1 cellular context compared by ENCODE assay signal in the genomic region with DNA sequence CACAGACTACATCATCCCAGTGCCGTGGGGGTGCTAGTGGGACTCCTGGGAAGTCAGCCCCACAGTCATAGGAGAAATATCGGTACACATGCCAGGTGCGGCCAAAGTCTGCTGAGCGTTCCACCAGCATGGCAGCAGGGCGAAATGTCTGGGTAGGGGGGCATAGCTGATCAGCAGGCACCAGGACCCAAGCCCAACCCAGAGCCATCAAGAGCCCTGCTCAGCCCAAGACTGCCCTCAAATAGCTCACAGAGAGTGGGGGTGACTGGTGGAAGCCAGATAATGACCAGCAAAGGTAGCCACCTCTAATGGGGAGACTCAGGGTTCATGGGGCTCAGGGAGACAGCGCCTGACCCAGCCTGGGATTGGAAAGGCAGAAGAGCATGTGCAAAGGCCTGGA.
TF ChIP-seq lines count a peak whose summit lies in the region.

No MANE protein-coding gene starts in this region.

TF ChIP-seq in HepG2, 621 proteins besides CTCF, POLR2A, EP300 and RAD21:
- no peak for TF ChIP-seq ZZZ3 (CRISPR knock-in tag; IDR thresholded peaks at IDR 0.05; ENCODE audit: borderline replicate concordance)
- no peak for TF ChIP-seq ZNF552 (CRISPR knock-in tag; IDR thresholded peaks at IDR 0.05; ENCODE audit: borderline replicate concordance)
- TF ChIP-seq ATF1 (CRISPR knock-in tag; IDR thresholded peaks at IDR 0.05) = no peak
- TF ChIP-seq RBM39 (IDR thresholded peaks at IDR 0.05; ENCODE audit: low read depth, low read length, poor library complexity, severe bottlenecking) = no peak
- TF ChIP-seq ZNF772 (CRISPR knock-in tag; IDR thresholded peaks at IDR 0.05) = no peak
- TF ChIP-seq ZNF747 (CRISPR knock-in tag; IDR thresholded peaks at IDR 0.05; ENCODE audit: borderline replicate concordance) = no peak
- TF ChIP-seq, protein P1, sequence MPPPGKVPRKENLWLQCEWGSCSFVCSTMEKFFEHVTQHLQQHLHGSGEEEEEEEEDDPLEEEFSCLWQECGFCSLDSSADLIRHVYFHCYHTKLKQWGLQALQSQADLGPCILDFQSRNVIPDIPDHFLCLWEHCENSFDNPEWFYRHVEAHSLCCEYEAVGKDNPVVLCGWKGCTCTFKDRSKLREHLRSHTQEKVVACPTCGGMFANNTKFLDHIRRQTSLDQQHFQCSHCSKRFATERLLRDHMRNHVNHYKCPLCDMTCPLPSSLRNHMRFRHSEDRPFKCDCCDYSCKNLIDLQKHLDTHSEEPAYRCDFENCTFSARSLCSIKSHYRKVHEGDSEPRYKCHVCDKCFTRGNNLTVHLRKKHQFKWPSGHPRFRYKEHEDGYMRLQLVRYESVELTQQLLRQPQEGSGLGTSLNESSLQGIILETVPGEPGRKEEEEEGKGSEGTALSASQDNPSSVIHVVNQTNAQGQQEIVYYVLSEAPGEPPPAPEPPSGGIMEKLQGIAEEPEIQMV (CRISPR knock-in tag; IDR thresholded peaks at IDR 0.05; ENCODE audit: low read depth) = no peak
- TF ChIP-seq, protein P2, sequence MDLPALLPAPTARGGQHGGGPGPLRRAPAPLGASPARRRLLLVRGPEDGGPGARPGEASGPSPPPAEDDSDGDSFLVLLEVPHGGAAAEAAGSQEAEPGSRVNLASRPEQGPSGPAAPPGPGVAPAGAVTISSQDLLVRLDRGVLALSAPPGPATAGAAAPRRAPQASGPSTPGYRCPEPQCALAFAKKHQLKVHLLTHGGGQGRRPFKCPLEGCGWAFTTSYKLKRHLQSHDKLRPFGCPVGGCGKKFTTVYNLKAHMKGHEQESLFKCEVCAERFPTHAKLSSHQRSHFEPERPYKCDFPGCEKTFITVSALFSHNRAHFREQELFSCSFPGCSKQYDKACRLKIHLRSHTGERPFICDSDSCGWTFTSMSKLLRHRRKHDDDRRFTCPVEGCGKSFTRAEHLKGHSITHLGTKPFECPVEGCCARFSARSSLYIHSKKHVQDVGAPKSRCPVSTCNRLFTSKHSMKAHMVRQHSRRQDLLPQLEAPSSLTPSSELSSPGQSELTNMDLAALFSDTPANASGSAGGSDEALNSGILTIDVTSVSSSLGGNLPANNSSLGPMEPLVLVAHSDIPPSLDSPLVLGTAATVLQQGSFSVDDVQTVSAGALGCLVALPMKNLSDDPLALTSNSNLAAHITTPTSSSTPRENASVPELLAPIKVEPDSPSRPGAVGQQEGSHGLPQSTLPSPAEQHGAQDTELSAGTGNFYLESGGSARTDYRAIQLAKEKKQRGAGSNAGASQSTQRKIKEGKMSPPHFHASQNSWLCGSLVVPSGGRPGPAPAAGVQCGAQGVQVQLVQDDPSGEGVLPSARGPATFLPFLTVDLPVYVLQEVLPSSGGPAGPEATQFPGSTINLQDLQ (CRISPR knock-in tag; IDR thresholded peaks at IDR 0.05) = no peak
- no peak for TF ChIP-seq GTF2F1 (IDR thresholded peaks at IDR 0.05; ENCODE audit: low read length)
- TF ChIP-seq ETV6 (CRISPR knock-in tag; conservative IDR thresholded peaks at IDR 0.05) = no peak
- TF ChIP-seq KMT2B (CRISPR knock-in tag; IDR thresholded peaks at IDR 0.05) = no peak
- no peak for TF ChIP-seq CBX1 (IDR thresholded peaks at IDR 0.05; ENCODE audit: low read depth)
- TF ChIP-seq ZNF382 (CRISPR knock-in tag; IDR thresholded peaks at IDR 0.05; ENCODE audit: borderline replicate concordance) = no peak
- TF ChIP-seq ELF4 (CRISPR knock-in tag; IDR thresholded peaks at IDR 0.05; ENCODE audit: borderline replicate concordance) = no peak
- TF ChIP-seq RFX1 (IDR thresholded peaks at IDR 0.05) = no peak
- TF ChIP-seq, protein P3, sequence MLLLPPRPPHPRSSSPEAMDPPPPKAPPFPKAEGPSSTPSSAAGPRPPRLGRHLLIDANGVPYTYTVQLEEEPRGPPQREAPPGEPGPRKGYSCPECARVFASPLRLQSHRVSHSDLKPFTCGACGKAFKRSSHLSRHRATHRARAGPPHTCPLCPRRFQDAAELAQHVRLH (CRISPR knock-in tag; IDR thresholded peaks at IDR 0.05; ENCODE audit: borderline replicate concordance, low read depth) = no peak
- TF ChIP-seq ZNF251 (CRISPR knock-in tag; IDR thresholded peaks at IDR 0.05) = no peak
- TF ChIP-seq TGIF2 (CRISPR knock-in tag; IDR thresholded peaks at IDR 0.05) = no peak
